In genomic region chr17:74569001-74569391, GRCh38 we compare ENCODE assay signal across 13 cellular contexts. TPM values are rescaled to one million over a fixed set of nuclear protein-coding genes. Genes with fewer than 3 reads are reported as not detected.
DNase-seq lines count a peak whose midpoint lies in the region; ATAC-seq and TF ChIP-seq lines count a peak whose summit lies in the region.
"Had no signal": no experiment of that assay in that cellular context is flagged by ENCODE, and none has a peak within 500 bp of the region (broad histone marks: within the 10 kb centered on the region; RNA-seq: fewer than 3 reads in every experiment).

No MANE protein-coding gene starts in this region.

- in situ Hi-C loops in brain microvascular endothelial cell (cut with HindIII; ENCODE audit: low pct_ligation_motif_present, low sequenced_read_pairs), result no loop called here

- H3K27me3 ChIP-seq in HCT116 (ENCODE audit: insufficient read depth, low read length) (peaks cover 7% of the 10 kb centered on the region), brain microvascular endothelial cell (replicated peaks) (no peaks in the 10 kb centered on the region), osteoblast (ENCODE audit: insufficient read depth, low read length) (peaks cover 11% of the 10 kb centered on the region)

- TF ChIP-seq CTCF in HCT116 (IDR thresholded peaks at IDR 0.05 in 2 of 3, conservative IDR thresholded peaks at IDR 0.05 in 1 of 3; ENCODE audit: borderline replicate concordance in 1 of 3, insufficient read depth in 1 of 3, low read depth in 2 of 3, low read length in 2 of 3) (no peak), brain microvascular endothelial cell (IDR thresholded peaks at IDR 0.05; ENCODE audit: low read depth, low read length, missing control alignments) (no peak), osteoblast (IDR thresholded peaks at IDR 0.05; ENCODE audit: extremely low read depth, low read depth, low read length) (no peak)

- TF ChIP-seq POLR2A in HCT116 (IDR thresholded peaks at IDR 0.05; ENCODE audit: borderline replicate concordance, extremely low read depth, insufficient read depth, insufficient read length), result no peak

- intact Hi-C loops in HCT116 (cut with micrococcal nuclease) (no loop called here), Right ventricle myocardium inferior (cut with DNase I) (no loop called here)

- H3K27ac ChIP-seq in HCT116 (ENCODE audit: low read depth, low read length), result peak overlapping the region; percentile 36
- H3K27ac ChIP-seq in brain microvascular endothelial cell, result peak overlapping the region; percentile 53
- H3K27ac ChIP-seq in osteoblast (ENCODE audit: low read depth, low read length), result peak overlapping the region; percentile 83
- H3K27ac ChIP-seq: left ventricle myocardium inferior had no signal

- POLR2A ChIA-PET in HCT116 (lab: Charles Lee), result interaction anchor here (0.6 to 1.3 kb wide), 5 partner anchors 12 to 68 kb away, joined by 3 to 5 read pairs (median 3); no protein-coding TSS in a partner anchor

- H3K4me1 ChIP-seq in HCT116 (ENCODE audit: control insufficient read depth in 1 of 2, insufficient read depth in 2 of 2, low read length in 2 of 2), result peaks cover 14 to 25% of the 10 kb centered on the region in 2 experiments
- peaks cover 22% of the 10 kb centered on the region for H3K4me1 ChIP-seq in osteoblast (ENCODE audit: insufficient read depth, low read length)
- H3K4me1 ChIP-seq: left ventricle myocardium inferior had no signal

- TF ChIP-seq RAD21 in HCT116 (IDR thresholded peaks at IDR 0.05; ENCODE audit: low read depth), result no peak

- no peaks in the 10 kb centered on the region for H3K9me3 ChIP-seq in HCT116 (ENCODE audit: control insufficient read depth in 1 of 2, insufficient read depth in 1 of 2, low read depth in 1 of 2, low read length in 2 of 2)
- peaks cover 4% of the 10 kb centered on the region for H3K9me3 ChIP-seq in osteoblast (ENCODE audit: low read depth, low read length)
- H3K9me3 ChIP-seq: left ventricle myocardium inferior had no signal

- H2AFZ ChIP-seq in HCT116 (ENCODE audit: low read depth, low read length, poor library complexity, severe bottlenecking) (peak overlapping the region; percentile 48), osteoblast (ENCODE audit: low read length) (no peak overlapping the region)

- ATAC-seq in HCT116, result no peak
- no peak for ATAC-seq in Right ventricle myocardium inferior

- DNase-seq in HCT116 (ENCODE audit: low read depth, low spot score) (no peak), brain microvascular endothelial cell (no peak), osteoblast (ENCODE audit: insufficient read length, low spot score, missing footprints) (no peak), NCI-H774 (lab: John Stamatoyannopoulos, UW) (no peak), Right ventricle myocardium inferior (ENCODE audit: missing footprints) (no peak)
- DNase-seq in activated effector memory CD4-positive, alpha-beta T cell treated with Interleukin-2 at 50 U/mL for 16 hours, result no peak
- DNase-seq: activated CD4-positive, alpha-beta T cell treated with anti-CD3 and anti-CD28 coated beads, Interleukin-2, amount 50 U/mL, for 4 hours; cerebellar nuclear complex; left ventricle myocardium inferior; NCI-H2029 treated with DMSO at 0.1 percent for 48 hours; NCI-H526 had no signal

- H3K4me3 ChIP-seq in HCT116 (replicated peaks in 1 of 2; ENCODE audit: low read depth in 1 of 2, low read length in 2 of 2), result peak overlapping the region; percentile 6 to 28; a peak in 2 of 4 replicates
- no peak overlapping the region for H3K4me3 ChIP-seq in brain microvascular endothelial cell (ENCODE audit: low read depth, low read length)
- no peak overlapping the region for H3K4me3 ChIP-seq in osteoblast (ENCODE audit: insufficient read depth, low read length)
- H3K4me3 ChIP-seq: left ventricle myocardium inferior had no signal

- H3K79me2 ChIP-seq in HCT116 (ENCODE audit: insufficient read depth, low read length) (no peaks in the 10 kb centered on the region), osteoblast (ENCODE audit: insufficient read depth, low read length) (no peaks in the 10 kb centered on the region)

- H3K36me3 ChIP-seq in HCT116 (ENCODE audit: control insufficient read depth in 1 of 2, insufficient read depth in 2 of 2, low read length in 2 of 2), result no peaks in the 10 kb centered on the region
- no peaks in the 10 kb centered on the region for H3K36me3 ChIP-seq in brain microvascular endothelial cell (replicated peaks)
- H3K36me3 ChIP-seq in osteoblast (ENCODE audit: insufficient read depth, low read length), result no peaks in the 10 kb centered on the region
- H3K36me3 ChIP-seq: left ventricle myocardium inferior had no signal

- RAD21 ChIA-PET in HCT116 (lab: Charles Lee; ENCODE audit: low non-redundant PET in 1 of 2, low total read pairs in 2 of 2, uncharacterized antibody in 2 of 2, unreplicated experiment in 2 of 2), result interaction anchor here (0.7 to 0.9 kb wide), 2 partner anchors 89 to 169 kb away, joined by 3 to 4 read pairs; no protein-coding TSS in a partner anchor

- CTCF ChIA-PET in HCT116 (lab: Charles Lee), result interaction anchor here (0.7 to 1.5 kb wide), 7 partner anchors 32 to 189 kb away, joined by 3 to 11 read pairs (median 3); partner anchors contain the start of gene RAB37

- peak overlapping the region; percentile 40 for H3K9ac ChIP-seq in HCT116 (ENCODE audit: low read length)

- no TSS peak for BruUV-seq in HCT116 (replicated peaks; lab: Mats Ljungman, UMichigan)

- no peaks in the 10 kb centered on the region for H3K9me2 ChIP-seq in HCT116 (ENCODE audit: insufficient read depth)

- H4K20me1 ChIP-seq in HCT116 (ENCODE audit: insufficient read depth), result no peaks in the 10 kb centered on the region
- H4K20me1 ChIP-seq in osteoblast (ENCODE audit: insufficient read depth, low read length), result no peaks in the 10 kb centered on the region

- H3K4me2 ChIP-seq in HCT116 (ENCODE audit: low read length), result peak overlapping the region; percentile 46
- no peak overlapping the region for H3K4me2 ChIP-seq in osteoblast (ENCODE audit: insufficient read depth, low read length)

TF ChIP-seq in HCT116, 20 proteins besides CTCF, POLR2A, EP300 and RAD21:
- no peak for TF ChIP-seq POLR2AphosphoS5 (IDR thresholded peaks at IDR 0.05; ENCODE audit: low read depth, low read length)
- no peak for TF ChIP-seq ELF1 (IDR thresholded peaks at IDR 0.05; ENCODE audit: borderline replicate concordance, low read depth)
- TF ChIP-seq EZH2phosphoT487 (IDR thresholded peaks at IDR 0.05; ENCODE audit: borderline replicate concordance), result no peak
- TF ChIP-seq JUND (IDR thresholded peaks at IDR 0.05), result no peak
- TF ChIP-seq SP1 (IDR thresholded peaks at IDR 0.05; ENCODE audit: low read depth), result no peak
- no peak for TF ChIP-seq ZBTB33 (IDR thresholded peaks at IDR 0.05; ENCODE audit: extremely low read depth, insufficient replicate concordance, low read length)
- no peak for TF ChIP-seq TCF7L2 (IDR thresholded peaks at IDR 0.05; ENCODE audit: borderline replicate concordance, extremely low read depth, insufficient read depth, insufficient read length)
- TF ChIP-seq EZH2 (IDR thresholded peaks at IDR 0.05), result no peak

RNA-seq across cellular contexts. Expression of gene CD300H, which starts 1.7 kb away (rescaled TPM):
- total RNA-seq in HCT116 (2021; ENCODE audit: unreplicated experiment) (not detected), osteoblast (not detected in 2 replicates), Right ventricle myocardium inferior (not detected)
- 0.30 TPM in 1 of 2 replicates, not detected in the other for polyA plus RNA-seq in HCT116 (2012)
- total RNA-seq: left ventricle myocardium inferior, myocyte, pulmonary artery endothelial cell had no signal

RNA-seq across cellular contexts. Expression of gene CD300C, which starts 23.1 kb away (rescaled TPM):
- 0.15 TPM for total RNA-seq in HCT116 (2021; ENCODE audit: unreplicated experiment)
- 0.38 and 0.45 TPM in 2 replicates for polyA plus RNA-seq in HCT116 (2012)
- total RNA-seq in osteoblast, result under 0.01 TPM in 1 of 2 replicates, not detected in the other
- 1.2 TPM for total RNA-seq in Right ventricle myocardium inferior
- total RNA-seq: myocyte, pulmonary artery endothelial cell had no signal

RNA-seq across cellular contexts. Expression of gene CD300LD, which starts 23.1 kb away (rescaled TPM):
- total RNA-seq in HCT116 (2021; ENCODE audit: unreplicated experiment) (not detected), osteoblast (not detected in 2 replicates), Right ventricle myocardium inferior (not detected)
- polyA plus RNA-seq in HCT116 (2012), result not detected in 2 replicates
- total RNA-seq: left ventricle myocardium inferior, myocyte, pulmonary artery endothelial cell had no signal

RNA-seq across cellular contexts. Expression of gene CD300LB, which starts 37.7 kb away (rescaled TPM):
- total RNA-seq in HCT116 (2021; ENCODE audit: unreplicated experiment) (not detected), osteoblast (not detected in 2 replicates), Right ventricle myocardium inferior (0.19 TPM)
- polyA plus RNA-seq in HCT116 (2012), result not detected in 2 replicates
- total RNA-seq: left ventricle myocardium inferior, myocyte, pulmonary artery endothelial cell had no signal

RNA-seq across cellular contexts. Expression of gene CD300E, which starts 54.5 kb away (rescaled TPM):
- total RNA-seq in HCT116 (2021; ENCODE audit: unreplicated experiment) (not detected), osteoblast (under 0.01 TPM in 1 of 2 replicates, not detected in the other), Right ventricle myocardium inferior (0.46 TPM)
- not detected in 2 replicates for polyA plus RNA-seq in HCT116 (2012)
- total RNA-seq: myocyte, pulmonary artery endothelial cell had no signal

Comparison
In these comparisons a context has a peak if more than half of its experiments do, and no peak if none do; other contexts are left out.
1. H3K4me3 ChIP-seq: peak in HCT116 (2 of 2); none in brain microvascular endothelial cell (single experiment) and osteoblast (single experiment).
2. Peak in every context shown above with its lines, with median percentiles within 50 percentile points of each other: H3K27ac ChIP-seq.